ENCODE assay signal across 2 cellular contexts in genomic region chr1:21550866-21551475, GRCh38.
TF ChIP-seq lines count a peak whose summit lies in the region.

No MANE protein-coding gene starts in this region.

TF ChIP-seq in WTC11, 78 proteins besides CTCF, POLR2A, EP300 and RAD21 (continued from another document):
- TF ChIP-seq AFF4 (CRISPR knock-in tag; IDR thresholded peaks at IDR 0.05; ENCODE audit: borderline replicate concordance) (no peak), ZNF219 (CRISPR knock-in tag; IDR thresholded peaks at IDR 0.05; ENCODE audit: borderline replicate concordance) (no peak), AR (CRISPR knock-in tag; IDR thresholded peaks at IDR 0.05) (no peak)
- TF ChIP-seq, protein P1, sequence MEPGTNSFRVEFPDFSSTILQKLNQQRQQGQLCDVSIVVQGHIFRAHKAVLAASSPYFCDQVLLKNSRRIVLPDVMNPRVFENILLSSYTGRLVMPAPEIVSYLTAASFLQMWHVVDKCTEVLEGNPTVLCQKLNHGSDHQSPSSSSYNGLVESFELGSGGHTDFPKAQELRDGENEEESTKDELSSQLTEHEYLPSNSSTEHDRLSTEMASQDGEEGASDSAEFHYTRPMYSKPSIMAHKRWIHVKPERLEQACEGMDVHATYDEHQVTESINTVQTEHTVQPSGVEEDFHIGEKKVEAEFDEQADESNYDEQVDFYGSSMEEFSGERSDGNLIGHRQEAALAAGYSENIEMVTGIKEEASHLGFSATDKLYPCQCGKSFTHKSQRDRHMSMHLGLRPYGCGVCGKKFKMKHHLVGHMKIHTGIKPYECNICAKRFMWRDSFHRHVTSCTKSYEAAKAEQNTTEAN (CRISPR knock-in tag; IDR thresholded peaks at IDR 0.05) = no peak
- TF ChIP-seq, protein P2, sequence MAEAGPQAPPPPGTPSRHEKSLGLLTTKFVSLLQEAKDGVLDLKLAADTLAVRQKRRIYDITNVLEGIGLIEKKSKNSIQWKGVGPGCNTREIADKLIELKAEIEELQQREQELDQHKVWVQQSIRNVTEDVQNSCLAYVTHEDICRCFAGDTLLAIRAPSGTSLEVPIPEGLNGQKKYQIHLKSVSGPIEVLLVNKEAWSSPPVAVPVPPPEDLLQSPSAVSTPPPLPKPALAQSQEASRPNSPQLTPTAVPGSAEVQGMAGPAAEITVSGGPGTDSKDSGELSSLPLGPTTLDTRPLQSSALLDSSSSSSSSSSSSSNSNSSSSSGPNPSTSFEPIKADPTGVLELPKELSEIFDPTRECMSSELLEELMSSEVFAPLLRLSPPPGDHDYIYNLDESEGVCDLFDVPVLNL (CRISPR knock-in tag; IDR thresholded peaks at IDR 0.05; ENCODE audit: borderline replicate concordance, low read depth) = no peak

TF ChIP-seq in liver, 16 proteins besides CTCF, POLR2A, EP300 and RAD21 (continued from another document):
- TF ChIP-seq, protein P3, sequence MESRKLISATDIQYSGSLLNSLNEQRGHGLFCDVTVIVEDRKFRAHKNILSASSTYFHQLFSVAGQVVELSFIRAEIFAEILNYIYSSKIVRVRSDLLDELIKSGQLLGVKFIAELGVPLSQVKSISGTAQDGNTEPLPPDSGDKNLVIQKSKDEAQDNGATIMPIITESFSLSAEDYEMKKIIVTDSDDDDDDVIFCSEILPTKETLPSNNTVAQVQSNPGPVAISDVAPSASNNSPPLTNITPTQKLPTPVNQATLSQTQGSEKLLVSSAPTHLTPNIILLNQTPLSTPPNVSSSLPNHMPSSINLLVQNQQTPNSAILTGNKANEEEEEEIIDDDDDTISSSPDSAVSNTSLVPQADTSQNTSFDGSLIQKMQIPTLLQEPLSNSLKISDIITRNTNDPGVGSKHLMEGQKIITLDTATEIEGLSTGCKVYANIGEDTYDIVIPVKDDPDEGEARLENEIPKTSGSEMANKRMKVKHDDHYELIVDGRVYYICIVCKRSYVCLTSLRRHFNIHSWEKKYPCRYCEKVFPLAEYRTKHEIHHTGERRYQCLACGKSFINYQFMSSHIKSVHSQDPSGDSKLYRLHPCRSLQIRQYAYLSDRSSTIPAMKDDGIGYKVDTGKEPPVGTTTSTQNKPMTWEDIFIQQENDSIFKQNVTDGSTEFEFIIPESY (IDR thresholded peaks at IDR 0.05) = peak; percentile 50
- TF ChIP-seq, protein P4, sequence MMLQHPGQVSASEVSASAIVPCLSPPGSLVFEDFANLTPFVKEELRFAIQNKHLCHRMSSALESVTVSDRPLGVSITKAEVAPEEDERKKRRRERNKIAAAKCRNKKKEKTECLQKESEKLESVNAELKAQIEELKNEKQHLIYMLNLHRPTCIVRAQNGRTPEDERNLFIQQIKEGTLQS (IDR thresholded peaks at IDR 0.05) = no peak
- peak; percentile 62 for TF ChIP-seq HNF4G (IDR thresholded peaks at IDR 0.05)
- TF ChIP-seq FOXA1 (IDR thresholded peaks at IDR 0.05) = peak; percentile 25
- TF ChIP-seq JUND (IDR thresholded peaks at IDR 0.05) = peak in 1 of 2 donors; percentile 81
- no peak for TF ChIP-seq EGR1 (IDR thresholded peaks at IDR 0.05; ENCODE audit: low read depth in 2 of 2)
- no peak for TF ChIP-seq GABPA (IDR thresholded peaks at IDR 0.05 in 1 of 2, conservative IDR thresholded peaks at IDR 0.05 in 1 of 2)
- TF ChIP-seq RXRA (IDR thresholded peaks at IDR 0.05) = peak; percentile 75 to 84
- TF ChIP-seq YY1 (IDR thresholded peaks at IDR 0.05) = peak; percentile 60
- TF ChIP-seq SP1 (IDR thresholded peaks at IDR 0.05) = peak; percentile 65
- peak; percentile 85 to 86 for TF ChIP-seq HNF4A (conservative IDR thresholded peaks at IDR 0.05)
- TF ChIP-seq NR2F2 (IDR thresholded peaks at IDR 0.05) = no peak
